1 cellular context compared by ENCODE assay signal in genomic region chr10:34835908-34836558, GRCh38.
A peak's percentile ranks its signal among the peaks of the same experiment; 100 is the strongest.
TF ChIP-seq lines count a peak whose summit lies in the region.

No MANE protein-coding gene starts in this region.

TF ChIP-seq in GM12878, 131 proteins besides CTCF, POLR2A, EP300 and RAD21 (continued from another document):
- no peak for TF ChIP-seq ZBTB40 (IDR thresholded peaks at IDR 0.05; ENCODE audit: borderline replicate concordance)
- TF ChIP-seq MLLT1 (IDR thresholded peaks at IDR 0.05) = no peak
- no peak for TF ChIP-seq CEBPB (IDR thresholded peaks at IDR 0.05; ENCODE audit: borderline replicate concordance in 1 of 2, low read depth in 2 of 2, low read length in 2 of 2)
- TF ChIP-seq RELB (IDR thresholded peaks at IDR 0.05; ENCODE audit: low read depth) = 0 out of 2 replicates have a peak, but pooled peaks have one; percentile 31
- no peak for TF ChIP-seq FOXM1 (IDR thresholded peaks at IDR 0.05; ENCODE audit: low read depth, low read length)
- TF ChIP-seq IRF5 (IDR thresholded peaks at IDR 0.05; ENCODE audit: borderline replicate concordance) = no peak
- TF ChIP-seq CREB1 (IDR thresholded peaks at IDR 0.05; ENCODE audit: low read depth) = no peak
- TF ChIP-seq HCFC1 (IDR thresholded peaks at IDR 0.05; ENCODE audit: low read length) = no peak
- no peak for TF ChIP-seq ZNF384 (IDR thresholded peaks at IDR 0.05; ENCODE audit: borderline replicate concordance, low read depth, low read length)
- TF ChIP-seq SPI1 (IDR thresholded peaks at IDR 0.05; ENCODE audit: borderline replicate concordance, insufficient read depth, low read depth, low read length) = no peak
- TF ChIP-seq DPF2 (IDR thresholded peaks at IDR 0.05) = peak; percentile 52; the same call in 1 of the 2 replicates
- TF ChIP-seq SP1 (IDR thresholded peaks at IDR 0.05; ENCODE audit: low read depth, low read length) = no peak
- no peak for TF ChIP-seq PRDM15 (CRISPR knock-in tag; IDR thresholded peaks at IDR 0.05)
- TF ChIP-seq TCF12 (IDR thresholded peaks at IDR 0.05; ENCODE audit: low read depth, low read length) = 0 out of 2 replicates have a peak, but pooled peaks have one; percentile 36
- no peak for TF ChIP-seq NFYA (IDR thresholded peaks at IDR 0.05; ENCODE audit: borderline replicate concordance, low read depth, low read length)
- TF ChIP-seq ETV6 (conservative IDR thresholded peaks at IDR 0.05 in 1 of 2, IDR thresholded peaks at IDR 0.05 in 1 of 2; ENCODE audit: borderline replicate concordance in 1 of 2, low read depth in 1 of 2) = no peak
- 0 out of 2 replicates have a peak, but pooled peaks have one; percentile 13 for TF ChIP-seq ZNF687 (IDR thresholded peaks at IDR 0.05)
- TF ChIP-seq IKZF2 (IDR thresholded peaks at IDR 0.05) = peak in 1 of 2 experiments; percentile 51; a peak in 2 of 4 replicates
- TF ChIP-seq JUNB (IDR thresholded peaks at IDR 0.05) = no peak
- TF ChIP-seq ZNF217 (IDR thresholded peaks at IDR 0.05) = no peak
